33 cellular contexts compared by ENCODE assay signal in genomic region chr17:42026821-42027539, GRCh38. TPM values are rescaled to one million over a fixed set of nuclear protein-coding genes. Genes with fewer than 3 reads are reported as not detected.
DNase-seq lines count a peak whose midpoint lies in the region; ATAC-seq, FAIRE-seq and TF ChIP-seq lines count a peak whose summit lies in the region.
"Had no signal": no experiment of that assay in that cellular context is flagged by ENCODE, and none has a peak within 500 bp of the region (broad histone marks: within the 10 kb centered on the region; RNA-seq: fewer than 3 reads in every experiment).

No MANE protein-coding gene starts in this region.

- H3K9me3 Mint-ChIP-seq in activated T-cell treated with anti-CD3 and anti-CD28 coated beads, Interleukin-2, amount 50 U/mL, for 72 hours: no peaks in the 10 kb centered on the region
- H3K9me3 Mint-ChIP-seq: CD8-positive, alpha-beta T cell; endodermal cell; immature natural killer cell; memory B cell had no signal

- H3K27me3 ChIP-seq in H1 (replicated peaks in 1 of 4; ENCODE audit: control insufficient read depth in 3 of 4, extremely low read depth in 1 of 4, insufficient read depth in 3 of 4, low read length in 3 of 4): no peaks in the 10 kb centered on the region
- no peaks in the 10 kb centered on the region for H3K27me3 ChIP-seq in neuronal stem cell (ENCODE audit: control insufficient read depth in 3 of 3, insufficient read depth in 3 of 3, low read depth in 1 of 3, low read length in 3 of 3)
- H3K27me3 ChIP-seq in pancreas: no peaks in the 10 kb centered on the region
- H3K27me3 ChIP-seq: foreskin keratinocyte had no signal

- peaks cover 3 to 7% of the 10 kb centered on the region in 2 donors for H3K36me3 Mint-ChIP-seq in activated T-cell treated with anti-CD3 and anti-CD28 coated beads, Interleukin-2, amount 50 U/mL, for 72 hours (ENCODE audit: insufficient read depth in 2 of 2)

- H3K4me1 Mint-ChIP-seq in activated T-cell treated with anti-CD3 and anti-CD28 coated beads, Interleukin-2, amount 50 U/mL, for 72 hours (ENCODE audit: low read depth): peaks cover 11% of the 10 kb centered on the region

- no peak for ATAC-seq in pancreas
- no peak for ATAC-seq in activated T-cell treated with anti-CD3 and anti-CD28 coated beads, Interleukin-2, amount 50 U/mL, for 72 hours (replicated peaks in 1 of 2)
- ATAC-seq: CD8-positive, alpha-beta T cell; foreskin keratinocyte; heart right ventricle; left lobe of liver had no signal

- no peak overlapping the region for H2AFZ ChIP-seq in H1 (ENCODE audit: low read length)
- no peak overlapping the region for H2AFZ ChIP-seq in neuronal stem cell (ENCODE audit: low read length)

- no peaks in the 10 kb centered on the region for H3K9me3 ChIP-seq in H1 (ENCODE audit: insufficient read depth in 2 of 2, low read depth in 1 of 2, low read length in 1 of 2)
- no peaks in the 10 kb centered on the region for H3K9me3 ChIP-seq in neuronal stem cell (replicated peaks in 1 of 2; ENCODE audit: control insufficient read depth in 2 of 2, insufficient read depth in 1 of 2, low read depth in 1 of 2, low read length in 2 of 2)
- H3K9me3 ChIP-seq in pancreas: no peaks in the 10 kb centered on the region
- H3K9me3 ChIP-seq: esophagus muscularis mucosa, heart right ventricle, tibial artery had no signal

- TF ChIP-seq RAD21 in H1 (IDR thresholded peaks at IDR 0.05 in 1 of 2, conservative IDR thresholded peaks at IDR 0.05 in 1 of 2; ENCODE audit: low read depth in 2 of 2, low read length in 2 of 2): no peak

- DNase-seq in DMS 273 (lab: John Stamatoyannopoulos, UW; ENCODE audit: unreplicated experiment) (peak; percentile 60), DMS 273 treated with DMSO at 0.1 percent for 48 hours (lab: John Stamatoyannopoulos, UW) (no peak), MV-4-11 (lab: John Stamatoyannopoulos, UW) (peak; percentile 9), H1 (ENCODE audit: low read depth in 1 of 2, low spot score in 2 of 2) (no peak), neuronal stem cell (ENCODE audit: low spot score) (no peak), H54 (ENCODE audit: insufficient read length, low spot score) (no peak), pancreas (no peak)
- no peak for DNase-seq in activated T-cell treated with anti-CD3 and anti-CD28 coated beads, Interleukin-2, amount 50 U/mL, for 72 hours
- DNase-seq: activated CD4-positive, alpha-beta T cell treated with anti-CD3 and anti-CD28 coated beads, Interleukin-2, amount 50 U/mL, for 48 hours; activated naive CD4-positive, alpha-beta T cell treated with anti-CD3 and anti-CD28 coated beads, Interleukin-2, amount 50 U/mL, for 16 hours; AML-193; aorta; CD8-positive, alpha-beta T cell; DMS53; endodermal cell; foreskin keratinocyte; heart right ventricle; immature natural killer cell; Kasumi-1; NCI-H1048; NCI-H1694 treated with DMSO at 0.1 percent for 48 hours; NCI-H2171 treated with DMSO at 0.1 percent for 48 hours; SIG-M5; small intestine; stimulated activated CD4-positive, alpha-beta T cell treated with anti-CD3 and anti-CD28 coated beads, Interleukin-2, amount 100 ng/mL, for 24 hours; T-helper 1 cell; tibial artery had no signal

- H2BK120ac ChIP-seq in H1 (replicated peaks; ENCODE audit: low read depth, low read length): no peak overlapping the region
- no peak overlapping the region for H2BK120ac ChIP-seq in neuronal stem cell (ENCODE audit: low read depth, low read length)

- CTCF ChIA-PET in H1 (lab: Charles Lee; ENCODE audit: partially characterized antibody): interaction anchor here (0.6 to 38.8 kb wide), 18 partner anchors 10 to 257 kb away, joined by 3 to 1084 read pairs (median 6); partner anchors contain the start of genes DHX58, DNAJC7, HSPB9 and KAT2A

- H2BK15ac ChIP-seq in H1 (ENCODE audit: low read length) (no peak overlapping the region), neuronal stem cell (ENCODE audit: low read length) (no peak overlapping the region)

- H3K18ac ChIP-seq in H1 (ENCODE audit: extremely low read depth, low read length): no peak overlapping the region
- H3K18ac ChIP-seq in neuronal stem cell (ENCODE audit: low read length): peak overlapping the region; percentile 73

- intact Hi-C loops in pancreas (cut with DNase I): loop anchor here in 2 of 3 donors (10.0 kb wide), 2 partner anchors 78 to 88 kb away; partner anchors contain the start of gene DHX58 (in 1 of the 2)

- POLR2A ChIA-PET in H1 (lab: Charles Lee; ENCODE audit: partially characterized antibody): interaction anchor here (1.1 to 6.0 kb wide), 11 partner anchors 10 to 94 kb away, joined by 3 to 51 read pairs (median 4); partner anchors contain the start of genes DHX58, DNAJC7, HSPB9 and KAT2A

- H2BK20ac ChIP-seq in H1 (ENCODE audit: low read length): no peak overlapping the region

- H3K4me3 Mint-ChIP-seq in activated T-cell treated with anti-CD3 and anti-CD28 coated beads, Interleukin-2, amount 50 U/mL, for 72 hours: no peak overlapping the region
- H3K4me3 Mint-ChIP-seq: CD8-positive, alpha-beta T cell; endodermal cell; immature natural killer cell; memory B cell had no signal

- H3K4ac ChIP-seq in H1 (replicated peaks; ENCODE audit: insufficient read length, low read depth, low read length) (no peak overlapping the region), neuronal stem cell (ENCODE audit: low read length) (no peak overlapping the region)

- peaks cover 0 to 12% (median 5%) of the 10 kb centered on the region in 4 experiments; a peak in 4 of 7 replicates for H3K4me1 ChIP-seq in H1 (replicated peaks in 1 of 4; ENCODE audit: control insufficient read depth in 3 of 4, insufficient read depth in 4 of 4, low read length in 3 of 4)
- H3K4me1 ChIP-seq in neuronal stem cell (ENCODE audit: control insufficient read depth in 2 of 2, insufficient read depth in 1 of 2, low read depth in 1 of 2, low read length in 2 of 2): peaks cover 20 to 41% of the 10 kb centered on the region in 2 donors
- H3K4me1 ChIP-seq in pancreas: peaks cover 0 to 12% (median 0%) of the 10 kb centered on the region in 3 donors

- H3K14ac ChIP-seq in H1 (ENCODE audit: insufficient read length) (no peak overlapping the region), neuronal stem cell (ENCODE audit: low read length) (no peak overlapping the region)

- no peak overlapping the region for H3K23ac ChIP-seq in H1 (ENCODE audit: insufficient read length)
- H3K23ac ChIP-seq in neuronal stem cell (ENCODE audit: low read depth, low read length, poor library complexity): no peak overlapping the region

- 0 out of 2 replicates have a peak, but pooled peaks cover 2% of the 10 kb centered on the region for H3K79me1 ChIP-seq in H1 (ENCODE audit: low read depth, low read length)
- H3K79me1 ChIP-seq in neuronal stem cell (ENCODE audit: low read depth, low read length): peaks cover 2% of the 10 kb centered on the region

- TF ChIP-seq EP300 in H1 (IDR thresholded peaks at IDR 0.05; ENCODE audit: borderline replicate concordance in 1 of 2, low read depth in 2 of 2, low read length in 2 of 2): no peak

- no peak overlapping the region for H4K5ac ChIP-seq in H1 (ENCODE audit: insufficient read length, low read depth, low read length)

- H3K27ac Mint-ChIP-seq in activated T-cell treated with anti-CD3 and anti-CD28 coated beads, Interleukin-2, amount 50 U/mL, for 72 hours: no peak overlapping the region
- H3K27ac Mint-ChIP-seq: CD8-positive, alpha-beta T cell; endodermal cell; immature natural killer cell; memory B cell had no signal

- H3K27me3 Mint-ChIP-seq in activated T-cell treated with anti-CD3 and anti-CD28 coated beads, Interleukin-2, amount 50 U/mL, for 72 hours (ENCODE audit: low read depth): no peaks in the 10 kb centered on the region
- H3K27me3 Mint-ChIP-seq: memory B cell had no signal

- WGBS in H1 (ENCODE audit: extremely low coverage in 1 of 2, insufficient coverage in 1 of 2, insufficient read length in 1 of 2, insufficient replicate concordance in 2 of 2, low coverage in 1 of 2, low lambda C conversion rate in 2 of 2, missing lambda C conversion rate in 1 of 2), 2 experiments: 81% methylated on average over 15 of the region's 17 CpGs; no CpG with 5 or more reads in 1 of the 2 experiments
- WGBS in neuronal stem cell (ENCODE audit: extremely low coverage in 2 of 2, insufficient read length in 2 of 2, insufficient replicate concordance in 1 of 2), 2 donors: no CpG with 5 or more reads among the region's 17 CpGs
- 72 to 74% methylated on average over 17 of the region's 17 CpGs for WGBS in pancreas, 2 donors

- TF ChIP-seq POLR2A in H1 (IDR thresholded peaks at IDR 0.05; ENCODE audit: control extremely low read depth in 1 of 2, low read depth in 2 of 2, low read length in 2 of 2) (no peak), H54 (IDR thresholded peaks at IDR 0.05; ENCODE audit: low read depth, low read length) (no peak)

- H2BK12ac ChIP-seq in H1 (ENCODE audit: low read depth, low read length) (no peak overlapping the region; the same call in 1 of the 2 replicates), neuronal stem cell (ENCODE audit: low read length) (no peak overlapping the region)

- no peaks in the 10 kb centered on the region for H3K79me2 ChIP-seq in H1 (ENCODE audit: control insufficient read depth in 1 of 2, insufficient read depth in 2 of 2, low read length in 2 of 2)

- no peaks in the 10 kb centered on the region for H4K20me1 ChIP-seq in H1 (replicated peaks in 1 of 2; ENCODE audit: control insufficient read depth in 1 of 2, insufficient read depth in 2 of 2, low read length in 2 of 2)

- no peak overlapping the region for H4K91ac ChIP-seq in H1 (replicated peaks; ENCODE audit: insufficient read length, low read length)
- no peak overlapping the region for H4K91ac ChIP-seq in neuronal stem cell (ENCODE audit: low read depth, low read length, poor library complexity)

- 0 out of 2 replicates have a peak, but pooled peaks cover 2% of the 10 kb centered on the region for H3K23me2 ChIP-seq in H1 (ENCODE audit: low read depth, low read length)

- no peak overlapping the region for H2AK5ac ChIP-seq in H1 (ENCODE audit: low read depth, low read length)
- peak overlapping the region; percentile 96 for H2AK5ac ChIP-seq in neuronal stem cell (ENCODE audit: low read depth, low read length)

- no peak overlapping the region for H3K56ac ChIP-seq in H1 (replicated peaks; ENCODE audit: insufficient read length, low read depth, low read length)

- TF ChIP-seq CTCF in H1 (IDR thresholded peaks at IDR 0.05; ENCODE audit: control extremely low read depth in 1 of 3, insufficient read depth in 1 of 3, low read depth in 1 of 3, low read length in 3 of 3): no peak
- no peak for TF ChIP-seq CTCF in pancreas (IDR thresholded peaks at IDR 0.05)

- H2BK5ac ChIP-seq in H1 (ENCODE audit: low read depth, low read length) (no peak overlapping the region), neuronal stem cell (ENCODE audit: low read length) (peak overlapping the region; percentile 42)

- H3K4me2 ChIP-seq in H1 (ENCODE audit: insufficient read depth in 1 of 2, low read depth in 2 of 2, low read length in 2 of 2) (peak overlapping the region in 1 of 2 experiments; percentile 1; a peak in 1 of 4 replicates), neuronal stem cell (ENCODE audit: insufficient read depth, low read length, poor library complexity, severe bottlenecking) (peak overlapping the region; percentile 2)

- H4K8ac ChIP-seq in H1 (ENCODE audit: extremely low read depth, insufficient read depth, low read length) (peak overlapping the region; percentile 3; the same call in 1 of the 2 replicates), neuronal stem cell (ENCODE audit: low read depth, low read length) (no peak overlapping the region)

- FAIRE-seq in H1 (lab: Jason Lieb, UNC): no peak
- no peak for FAIRE-seq in H54 (lab: Jason Lieb, UNC)
- FAIRE-seq in pancreas (lab: Jason Lieb, UNC): no peak
- FAIRE-seq: colon, RCC 7860, small intestine had no signal

- H3K27ac ChIP-seq in H1 (ENCODE audit: low read depth, low read length) (no peak overlapping the region), neuronal stem cell (replicated peaks; ENCODE audit: low read length) (peak overlapping the region; percentile 55), pancreas (no peak overlapping the region)
- H3K27ac ChIP-seq: 22Rv1, esophagus muscularis mucosa, foreskin keratinocyte, heart right ventricle, tibial artery had no signal

- H3K4me3 ChIP-seq in H1 (ENCODE audit: extremely low read depth in 1 of 4, insufficient read depth in 2 of 4, low read depth in 3 of 4, low read length in 4 of 4) (no peak overlapping the region), neuronal stem cell (ENCODE audit: low read length in 2 of 2) (no peak overlapping the region), pancreas (no peak overlapping the region)
- H3K4me3 ChIP-seq: esophagus muscularis mucosa, heart right ventricle, tibial artery had no signal

- peak overlapping the region in 1 of 4 experiments; percentile 39; a peak in 1 of 7 replicates for H3K9ac ChIP-seq in H1 (replicated peaks in 1 of 4; ENCODE audit: extremely low read depth in 1 of 4, low read depth in 3 of 4, low read length in 3 of 4)
- H3K9ac ChIP-seq in neuronal stem cell (ENCODE audit: low read depth, low read length, poor library complexity): peak overlapping the region; percentile 34

- H3K36me3 ChIP-seq in H1 (ENCODE audit: control insufficient read depth in 2 of 4, insufficient read depth in 4 of 4, low read length in 3 of 4): peaks cover 10 to 27% (median 15%) of the 10 kb centered on the region in 4 experiments; a peak in 6 of 8 replicates
- H3K36me3 ChIP-seq in neuronal stem cell (replicated peaks in 1 of 2; ENCODE audit: control insufficient read depth in 2 of 2, insufficient read depth in 2 of 2, low read length in 2 of 2): peaks cover 15 to 34% of the 10 kb centered on the region in 2 donors
- H3K36me3 ChIP-seq in pancreas: peaks cover 0 to 14% (median 10%) of the 10 kb centered on the region in 3 donors

RNA-seq across cellular contexts. Expression of gene NKIRAS2, which starts 7.1 kb away (rescaled TPM):
- 31.1 and 34.5 TPM in 2 replicates for total RNA-seq in H1 (2021; fragmentation: NEBNext Ultra II Directional; extraction: Animal tissue kit (Norgen Biotek cat#: 25700))
- polyA plus RNA-seq in H1 (2011; rRNA removed) (51.1 and 59.7 TPM in 2 replicates), pancreas (10 to 100 TPM; 11.7 to 14.1 TPM)
- polyA plus RNA-seq in H1 (2011; cell fraction: cytosol; rRNA removed): 48.5 TPM
- polyA plus RNA-seq in H1 (2011; cell fraction: nucleus; rRNA removed): 37.1 TPM
- polyA plus RNA-seq in H1 (2012, experiment 1 of 2): 32.8 to 37.6 TPM (median 36.5 TPM) in 4 replicates
- 31.9 TPM for polyA plus RNA-seq in H1 (2012, experiment 2 of 2)
- 32.6 TPM for polyA plus RNA-seq in H1 (2013, experiment 1 of 2)
- 33.2 TPM for polyA plus RNA-seq in H1 (2013, experiment 2 of 2)
- 32.4 and 37.8 TPM in 2 replicates for polyA minus RNA-seq in H1 (2011; rRNA and poly(A)+ RNA removed)
- polyA minus RNA-seq in H1 (2011; cell fraction: cytosol; rRNA and poly(A)+ RNA removed): 20.8 TPM
- 21.5 TPM for polyA minus RNA-seq in H1 (2011; cell fraction: nucleus; rRNA and poly(A)+ RNA removed)
- 49.7 TPM for polyA plus RNA-seq in neuronal stem cell (2013, experiment 1 of 2)
- 50.2 TPM for polyA plus RNA-seq in neuronal stem cell (2013, experiment 2 of 2)
- total RNA-seq in pancreas: 10 to 100 TPM in 3 of 6 donors, 1 to 10 TPM in 3; 6.5 to 14.7 (median 10.7) TPM
- 10 to 100 TPM; 18.6 to 24.3 TPM for total RNA-seq in activated T-cell treated with anti-CD3 and anti-CD28 coated beads, Interleukin-2, amount 50 U/mL, for 72 hours

RNA-seq across cellular contexts. Expression of gene DNAJC7, which starts 9.7 kb away (rescaled TPM):
- total RNA-seq in H1 (2021; fragmentation: NEBNext Ultra II Directional; extraction: Animal tissue kit (Norgen Biotek cat#: 25700)): 129 and 148 TPM in 2 replicates
- polyA plus RNA-seq in H1 (2011; rRNA removed) (21.6 and 31.0 TPM in 2 replicates), pancreas (10 to 100 TPM; 53.4 to 63.6 TPM)
- polyA plus RNA-seq in H1 (2011; cell fraction: cytosol; rRNA removed): 45.3 TPM
- polyA plus RNA-seq in H1 (2011; cell fraction: nucleus; rRNA removed): 36.9 TPM
- polyA plus RNA-seq in H1 (2012, experiment 1 of 2): 142 to 161 TPM (median 147 TPM) in 4 replicates
- 32.5 TPM for polyA plus RNA-seq in H1 (2012, experiment 2 of 2)
- 109 TPM for polyA plus RNA-seq in H1 (2013, experiment 1 of 2)
- polyA plus RNA-seq in H1 (2013, experiment 2 of 2): 105 TPM
- polyA minus RNA-seq in H1 (2011; rRNA and poly(A)+ RNA removed): 77.7 and 86.8 TPM in 2 replicates
- polyA minus RNA-seq in H1 (2011; cell fraction: cytosol; rRNA and poly(A)+ RNA removed): 44.3 TPM
- 95.7 TPM for polyA minus RNA-seq in H1 (2011; cell fraction: nucleus; rRNA and poly(A)+ RNA removed)
- 57.3 TPM for polyA plus RNA-seq in neuronal stem cell (2013, experiment 1 of 2)
- polyA plus RNA-seq in neuronal stem cell (2013, experiment 2 of 2): 54.2 TPM
- total RNA-seq in pancreas: 10 to 100 TPM; 32.2 to 45.3 (median 37.3) TPM
- total RNA-seq in activated T-cell treated with anti-CD3 and anti-CD28 coated beads, Interleukin-2, amount 50 U/mL, for 72 hours: 100 to 1,000 TPM; 106 to 117 TPM

RNA-seq across cellular contexts. Expression of gene C17orf113, which starts 23.4 kb away (rescaled TPM):
- total RNA-seq in H1 (2021; fragmentation: NEBNext Ultra II Directional; extraction: Animal tissue kit (Norgen Biotek cat#: 25700)): 1.4 TPM in 2 replicates
- 1.0 and 1.5 TPM in 2 replicates for polyA plus RNA-seq in H1 (2011; rRNA removed)
- polyA plus RNA-seq in H1 (2011; cell fraction: cytosol; rRNA removed): 1.1 TPM
- 1.8 TPM for polyA plus RNA-seq in H1 (2011; cell fraction: nucleus; rRNA removed)
- polyA plus RNA-seq in H1 (2012, experiment 1 of 2): 0.64 to 1.3 TPM (median 1.1 TPM) in 4 replicates
- polyA plus RNA-seq in H1 (2012, experiment 2 of 2): 0.63 TPM
- polyA plus RNA-seq in H1 (2013, experiment 1 of 2): 0.61 TPM
- polyA plus RNA-seq in H1 (2013, experiment 2 of 2): 0.57 TPM
- 1.1 and 1.4 TPM in 2 replicates for polyA minus RNA-seq in H1 (2011; rRNA and poly(A)+ RNA removed)
- 1.5 TPM for polyA minus RNA-seq in H1 (2011; cell fraction: cytosol; rRNA and poly(A)+ RNA removed)
- 1.8 TPM for polyA minus RNA-seq in H1 (2011; cell fraction: nucleus; rRNA and poly(A)+ RNA removed)
- 2.4 TPM for polyA plus RNA-seq in neuronal stem cell (2013, experiment 1 of 2)
- polyA plus RNA-seq in neuronal stem cell (2013, experiment 2 of 2): 2.6 TPM
- 1 to 10 TPM; 1.2 to 2.2 (median 1.8) TPM for total RNA-seq in pancreas
- polyA plus RNA-seq in pancreas: 1 to 10 TPM; 1.5 to 1.9 TPM
- 1 to 10 TPM in 1 of 2 donors, under 1 TPM in 1; 0.86 to 1.3 TPM for total RNA-seq in activated T-cell treated with anti-CD3 and anti-CD28 coated beads, Interleukin-2, amount 50 U/mL, for 72 hours

Comparison
In these comparisons a context has a peak if more than half of its experiments do, and no peak if none do; other contexts are left out.
1. DNase-seq: peak in DMS 273 (single experiment) and MV-4-11 (single experiment); none in DMS 273 treated with DMSO at 0.1 percent for 48 hours (single experiment), H1 (0 of 2), neuronal stem cell (single experiment), H54 (single experiment), pancreas (0 of 6) and activated T-cell treated with anti-CD3 and anti-CD28 coated beads, Interleukin-2, amount 50 U/mL, for 72 hours (0 of 2).